Comparison of ENCODE assay signal across 8 cellular contexts in genomic region chr15:50687302-50687902, GRCh38. TPM values are rescaled to one million over a fixed set of nuclear protein-coding genes. Genes with fewer than 3 reads are reported as not detected.
A peak's percentile ranks its signal among the peaks of the same experiment; 100 is the strongest.
DNase-seq lines count a peak whose midpoint lies in the region; ATAC-seq and TF ChIP-seq lines count a peak whose summit lies in the region.

No MANE protein-coding gene starts in this region.

- no peaks in the 10 kb centered on the region for H3K9me3 ChIP-seq in DOHH2 (ENCODE audit: control insufficient read depth, insufficient read depth, low read length)
- no peaks in the 10 kb centered on the region for H3K9me3 ChIP-seq in mucosa of rectum (ENCODE audit: control insufficient read depth in 2 of 2, low read length in 2 of 2)

- H3K79me2 ChIP-seq in DOHH2 (ENCODE audit: control insufficient read depth, low read length) = peaks cover 54% of the 10 kb centered on the region

- H3K4me3 Mint-ChIP-seq in MCF 10A (ENCODE audit: unreplicated experiment) = peak overlapping the region; percentile 98

- H3K27ac ChIP-seq in DOHH2 (ENCODE audit: low read depth, low read length) (peak overlapping the region; percentile 78), mucosa of rectum (ENCODE audit: low read depth in 2 of 2, low read length in 2 of 2) (peak overlapping the region; percentile 87 to 97)

- ATAC-seq in HG03196 (IDR thresholded peaks at IDR 0.05; ENCODE audit: unreplicated experiment) (peak; percentile 13), HG03095 (IDR thresholded peaks at IDR 0.05; ENCODE audit: unreplicated experiment) (no peak)

- H3K4me3 ChIP-seq in DOHH2 (ENCODE audit: low read length) (peak overlapping the region; percentile 86), mucosa of rectum (ENCODE audit: low read length in 2 of 2) (peak overlapping the region; percentile 90 to 95)

- peaks cover 19% of the 10 kb centered on the region for H4K20me1 ChIP-seq in DOHH2 (ENCODE audit: control insufficient read depth, insufficient read depth, low read depth, low read length)

- H3K27ac Mint-ChIP-seq in MCF 10A (ENCODE audit: low read depth, unreplicated experiment) = peak overlapping the region; percentile 89

- H3K36me3 Mint-ChIP-seq in MCF 10A (ENCODE audit: insufficient read depth, unreplicated experiment) = peaks cover 28% of the 10 kb centered on the region

- H3K27me3 Mint-ChIP-seq in MCF 10A (ENCODE audit: insufficient read depth, unreplicated experiment) = no peaks in the 10 kb centered on the region

- H3K4me2 ChIP-seq in DOHH2 (ENCODE audit: low read length) = peak overlapping the region; percentile 76

- H3K4me1 ChIP-seq in DOHH2 (ENCODE audit: control insufficient read depth, low read length) (peaks cover 40% of the 10 kb centered on the region), mucosa of rectum (ENCODE audit: control insufficient read depth in 2 of 2, insufficient read depth in 2 of 2, low read length in 2 of 2) (peaks cover 7 to 14% of the 10 kb centered on the region in 2 donors)

- peaks cover 37% of the 10 kb centered on the region for H3K36me3 ChIP-seq in DOHH2 (ENCODE audit: control insufficient read depth, low read length)
- peaks cover 0 to 3% of the 10 kb centered on the region in 2 donors for H3K36me3 ChIP-seq in mucosa of rectum (ENCODE audit: control insufficient read depth in 2 of 2, insufficient read depth in 2 of 2, low read length in 2 of 2)

- no peak for DNase-seq in MCF 10A (ENCODE audit: unreplicated experiment)
- DNase-seq in stimulated activated CD4-positive, alpha-beta T cell treated with anti-CD3 and anti-CD28 coated beads, Interleukin-1b, Interleukin-23, amount 100 ng/mL, for 48 hours = no peak
- no peak for DNase-seq in occipital lobe (lab: John Stamatoyannopoulos, UW)
- no peak for DNase-seq in SK-N-DZ (ENCODE audit: low spot score)

- POLR2A ChIA-PET in MCF 10A (lab: Yijun Ruan, JAX) = interaction anchor here (0.6 to 4.1 kb wide), 17 partner anchors 11 to 222 kb away, joined by 3 to 38 read pairs (median 7); partner anchors contain the start of genes AP4E1 and SPPL2A

- peaks cover 11% of the 10 kb centered on the region for H3K4me1 Mint-ChIP-seq in MCF 10A (ENCODE audit: insufficient read depth, unreplicated experiment)

- H3K27me3 ChIP-seq in DOHH2 (ENCODE audit: control insufficient read depth, low read length) (no peaks in the 10 kb centered on the region), mucosa of rectum (ENCODE audit: control insufficient read depth in 2 of 2, insufficient read depth in 2 of 2, low read length in 2 of 2) (no peaks in the 10 kb centered on the region)

- BruUV-seq in MCF 10A (replicated peaks; lab: Mats Ljungman, UMichigan) = TSS peak; percentile 88

- TF ChIP-seq CTCF in DOHH2 (IDR thresholded peaks at IDR 0.05; ENCODE audit: low read depth, low read length, poor library complexity, severe bottlenecking) (no peak), MCF 10A (IDR thresholded peaks at IDR 0.05; ENCODE audit: unreplicated experiment) (no peak)

- no peaks in the 10 kb centered on the region for H3K9me2 ChIP-seq in DOHH2 (replicated peaks; ENCODE audit: control insufficient read depth, low read length)

- H3F3A ChIP-seq in DOHH2 (ENCODE audit: control insufficient read depth, insufficient read depth) = no peaks in the 10 kb centered on the region; the same call in 1 of the 2 replicates

- H3K9me3 Mint-ChIP-seq in MCF 10A (ENCODE audit: unreplicated experiment) = no peaks in the 10 kb centered on the region

- intact Hi-C loops in MCF 10A (cut with micrococcal nuclease) = loop anchor here (2.0 kb wide), 1 partner anchor 77 kb away; the partner anchor contains the start of gene SPPL2A

- H3K9ac ChIP-seq in mucosa of rectum (ENCODE audit: low read depth in 1 of 2, low read length in 2 of 2) = peak overlapping the region; percentile 78 to 93

- CTCF ChIA-PET in MCF 10A (lab: Yijun Ruan, JAX) = interaction anchor here (0.9 to 1.7 kb wide), 2 partner anchors 27 to 192 kb away, joined by 3 to 5 read pairs; no protein-coding TSS in a partner anchor

RNA-seq across cellular contexts. Expression of gene TRPM7, which starts 0.8 kb away (rescaled TPM):
- total RNA-seq in MCF 10A (2022) = 35.5 and 36.3 TPM in 2 replicates
- total RNA-seq in occipital lobe = 59.9 TPM
- 14.0 and 28.6 TPM in 2 replicates for polyA plus RNA-seq in SK-N-DZ (2014; cell fraction: cytosol; rRNA removed)
- polyA plus RNA-seq in SK-N-DZ (2014; cell fraction: nucleus; rRNA removed) = 47.1 and 47.5 TPM in 2 replicates
